ENCODE assay signal across 14 cellular contexts in the genomic region with DNA sequence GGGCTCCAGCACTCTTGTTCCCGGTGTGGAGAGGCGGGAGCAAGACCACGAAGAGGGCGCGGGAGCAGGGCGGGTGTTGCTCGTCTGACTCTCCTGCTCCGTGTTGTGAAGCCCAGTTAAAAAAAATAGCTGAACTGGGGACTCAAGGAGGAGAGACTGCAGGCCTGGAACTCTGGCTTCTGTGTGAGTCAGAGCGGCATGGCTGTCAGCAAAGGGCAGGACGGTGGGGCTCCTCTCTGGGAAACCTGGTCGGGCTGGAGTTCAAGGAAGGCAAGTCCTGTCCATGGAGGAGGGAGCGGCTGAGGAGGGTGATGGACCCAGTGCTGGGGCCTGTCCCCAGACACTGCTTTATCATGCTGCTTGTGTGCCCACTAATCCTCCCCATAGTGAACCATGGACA.
A peak's percentile ranks its signal among the peaks of the same experiment; 100 is the strongest.
DNase-seq lines count a peak whose midpoint lies in the region; ATAC-seq and TF ChIP-seq lines count a peak whose summit lies in the region.
"Had no signal": no experiment of that assay in that cellular context is flagged by ENCODE, and none has a peak within 500 bp of the region (broad histone marks: within the 10 kb centered on the region; RNA-seq: fewer than 3 reads in every experiment).

No MANE protein-coding gene starts in this region.

- H3K27me3 ChIP-seq in fibroblast of lung (ENCODE audit: control insufficient read depth, insufficient read depth, low read length), result peaks cover 11% of the 10 kb centered on the region

- H3K9ac ChIP-seq in fibroblast of lung (ENCODE audit: insufficient read depth, low read length), result no peak overlapping the region

- no peak for ATAC-seq in mucosa of descending colon
- no peak for ATAC-seq in GM19452 (IDR thresholded peaks at IDR 0.05; ENCODE audit: unreplicated experiment)

- H2AFZ ChIP-seq in fibroblast of lung (ENCODE audit: low read length), result no peak overlapping the region

- H3K4me3 Mint-ChIP-seq in neural crest cell (peak overlapping the region; percentile 44), type B pancreatic cell (peak overlapping the region; percentile 40)
- no peak overlapping the region for H3K4me3 Mint-ChIP-seq in activated CD4-positive, alpha-beta T cell treated with anti-CD3 and anti-CD28 coated beads, Interleukin-2, amount 10 ng/mL, durations not matched to agents 7 days and 5 days
- H3K4me3 Mint-ChIP-seq: CD8-positive, alpha-beta memory T cell had no signal

- peaks cover 85% of the 10 kb centered on the region for H3K4me1 Mint-ChIP-seq in neural crest cell
- peaks cover 61% of the 10 kb centered on the region for H3K4me1 Mint-ChIP-seq in type B pancreatic cell (ENCODE audit: unreplicated experiment)
- H3K4me1 Mint-ChIP-seq in activated CD4-positive, alpha-beta T cell treated with anti-CD3 and anti-CD28 coated beads, Interleukin-2, amount 10 ng/mL, durations not matched to agents 7 days and 5 days, result no peaks in the 10 kb centered on the region

- H3K4me3 ChIP-seq in fibroblast of lung (replicated peaks in 1 of 4; ENCODE audit: control extremely low read depth in 1 of 4, insufficient read depth in 1 of 4, low read depth in 3 of 4, low read length in 4 of 4) (no peak overlapping the region), mucosa of descending colon (no peak overlapping the region)

- H3K9me3 ChIP-seq in fibroblast of lung (ENCODE audit: control insufficient read depth, insufficient read depth, low read depth, low read length) (no peaks in the 10 kb centered on the region), mucosa of descending colon (no peaks in the 10 kb centered on the region)

- POLR2A ChIA-PET in activated CD4-positive, alpha-beta T cell treated with anti-CD3 and anti-CD28 coated beads, Interleukin-2, amount 10 ng/mL, durations not matched to agents 7 days and 5 days (lab: Charles Lee), result no interaction called here

- peaks cover 17% of the 10 kb centered on the region for H3K27me3 Mint-ChIP-seq in neural crest cell (ENCODE audit: low read depth)
- peaks cover 20% of the 10 kb centered on the region for H3K27me3 Mint-ChIP-seq in type B pancreatic cell
- peaks cover 4% of the 10 kb centered on the region for H3K27me3 Mint-ChIP-seq in activated CD4-positive, alpha-beta T cell treated with anti-CD3 and anti-CD28 coated beads, Interleukin-2, amount 10 ng/mL, durations not matched to agents 7 days and 5 days

- intact Hi-C loops in mucosa of descending colon (cut with DNase I, micrococcal nuclease), result no loop called here

- H3K36me3 ChIP-seq in fibroblast of lung (ENCODE audit: control insufficient read depth, insufficient read depth, low read length) (no peaks in the 10 kb centered on the region), mucosa of descending colon (ENCODE audit: low read depth) (no peaks in the 10 kb centered on the region)

- CTCF ChIA-PET in activated CD4-positive, alpha-beta T cell treated with anti-CD3 and anti-CD28 coated beads, Interleukin-2, amount 10 ng/mL, durations not matched to agents 7 days and 5 days (lab: Charles Lee), result interaction anchor here (0.6 kb wide), 1 partner anchor 634 kb away, joined by 3 read pairs; no protein-coding TSS in a partner anchor

- H3K9me3 Mint-ChIP-seq in neural crest cell (no peaks in the 10 kb centered on the region), type B pancreatic cell (no peaks in the 10 kb centered on the region)
- H3K9me3 Mint-ChIP-seq in activated CD4-positive, alpha-beta T cell treated with anti-CD3 and anti-CD28 coated beads, Interleukin-2, amount 10 ng/mL, durations not matched to agents 7 days and 5 days, result no peaks in the 10 kb centered on the region
- H3K9me3 Mint-ChIP-seq: CD8-positive, alpha-beta memory T cell had no signal

- H4K20me1 ChIP-seq in fibroblast of lung (ENCODE audit: control insufficient read depth, extremely low read depth, insufficient read depth, low read length), result no peaks in the 10 kb centered on the region

- no peak overlapping the region for H3K27ac ChIP-seq in fibroblast of lung (ENCODE audit: insufficient read depth, low read length)

- H3K4me1 ChIP-seq in fibroblast of lung (ENCODE audit: control insufficient read depth, extremely low read depth, insufficient read depth, low read length), result peaks cover 2% of the 10 kb centered on the region
- H3K4me1 ChIP-seq in mucosa of descending colon (ENCODE audit: low read depth), result no peaks in the 10 kb centered on the region

- DNase-seq in NCI-H82 (lab: John Stamatoyannopoulos, UW), result peak; percentile 33
- no peak for DNase-seq in NCI-H82 treated with DMSO at 0.1 percent for 48 hours (lab: John Stamatoyannopoulos, UW; ENCODE audit: unreplicated experiment)
- peak; percentile 37 to 60 for DNase-seq in fibroblast of lung (ENCODE audit: low read depth in 2 of 2)
- DNase-seq in neural crest cell (ENCODE audit: low read depth, low spot score), result no peak
- no peak for DNase-seq in type B pancreatic cell (ENCODE audit: extremely low spot score, unreplicated experiment)
- no peak for DNase-seq in mucosa of descending colon
- DNase-seq in activated CD4-positive, alpha-beta T cell treated with anti-CD3 and anti-CD28 coated beads, Interleukin-2, amount 10 ng/mL, durations not matched to agents 7 days and 5 days, result no peak
- DNase-seq: CD8-positive, alpha-beta memory T cell; GF-D8; midbrain; NCI-H2029; SHP77; stimulated activated CD4-positive, alpha-beta T cell treated with anti-CD3 and anti-CD28 coated beads, Interleukin-4, amount 100 ng/mL, for 24 hours had no signal

- H3K27ac Mint-ChIP-seq in neural crest cell (ENCODE audit: unreplicated experiment), result peak overlapping the region; percentile 48
- peak overlapping the region; percentile 37 for H3K27ac Mint-ChIP-seq in type B pancreatic cell
- no peak overlapping the region for H3K27ac Mint-ChIP-seq in activated CD4-positive, alpha-beta T cell treated with anti-CD3 and anti-CD28 coated beads, Interleukin-2, amount 10 ng/mL, durations not matched to agents 7 days and 5 days

- H3K36me3 Mint-ChIP-seq in neural crest cell (ENCODE audit: low read depth) (no peaks in the 10 kb centered on the region), type B pancreatic cell (no peaks in the 10 kb centered on the region)
- no peaks in the 10 kb centered on the region for H3K36me3 Mint-ChIP-seq in activated CD4-positive, alpha-beta T cell treated with anti-CD3 and anti-CD28 coated beads, Interleukin-2, amount 10 ng/mL, durations not matched to agents 7 days and 5 days (ENCODE audit: low read depth)
- H3K36me3 Mint-ChIP-seq: CD8-positive, alpha-beta memory T cell had no signal

- no peak overlapping the region for H3K4me2 ChIP-seq in fibroblast of lung (ENCODE audit: extremely low read depth, insufficient read depth, low read length)

- no peaks in the 10 kb centered on the region for H3K79me2 ChIP-seq in fibroblast of lung (ENCODE audit: control insufficient read depth, insufficient read depth, low read length)

- no peak for TF ChIP-seq CTCF in fibroblast of lung (conservative IDR thresholded peaks at IDR 0.05 in 1 of 2, IDR thresholded peaks at IDR 0.05 in 1 of 2; ENCODE audit: low read depth in 1 of 2, low read length in 2 of 2)
- TF ChIP-seq CTCF in neural crest cell (conservative IDR thresholded peaks at IDR 0.05), result no peak
- no peak for TF ChIP-seq CTCF in type B pancreatic cell (conservative IDR thresholded peaks at IDR 0.05)
- no peak for TF ChIP-seq CTCF in mucosa of descending colon (IDR thresholded peaks at IDR 0.05)

Comparison
In these comparisons a context has a peak if more than half of its experiments do, and no peak if none do; other contexts are left out.
1. DNase-seq: peak in NCI-H82 (single experiment) and fibroblast of lung (2 of 2); none in NCI-H82 treated with DMSO at 0.1 percent for 48 hours (single experiment), neural crest cell (single experiment), type B pancreatic cell (single experiment), mucosa of descending colon (0 of 3) and activated CD4-positive, alpha-beta T cell treated with anti-CD3 and anti-CD28 coated beads, Interleukin-2, amount 10 ng/mL, durations not matched to agents 7 days and 5 days (single experiment).